In the genomic region with DNA sequence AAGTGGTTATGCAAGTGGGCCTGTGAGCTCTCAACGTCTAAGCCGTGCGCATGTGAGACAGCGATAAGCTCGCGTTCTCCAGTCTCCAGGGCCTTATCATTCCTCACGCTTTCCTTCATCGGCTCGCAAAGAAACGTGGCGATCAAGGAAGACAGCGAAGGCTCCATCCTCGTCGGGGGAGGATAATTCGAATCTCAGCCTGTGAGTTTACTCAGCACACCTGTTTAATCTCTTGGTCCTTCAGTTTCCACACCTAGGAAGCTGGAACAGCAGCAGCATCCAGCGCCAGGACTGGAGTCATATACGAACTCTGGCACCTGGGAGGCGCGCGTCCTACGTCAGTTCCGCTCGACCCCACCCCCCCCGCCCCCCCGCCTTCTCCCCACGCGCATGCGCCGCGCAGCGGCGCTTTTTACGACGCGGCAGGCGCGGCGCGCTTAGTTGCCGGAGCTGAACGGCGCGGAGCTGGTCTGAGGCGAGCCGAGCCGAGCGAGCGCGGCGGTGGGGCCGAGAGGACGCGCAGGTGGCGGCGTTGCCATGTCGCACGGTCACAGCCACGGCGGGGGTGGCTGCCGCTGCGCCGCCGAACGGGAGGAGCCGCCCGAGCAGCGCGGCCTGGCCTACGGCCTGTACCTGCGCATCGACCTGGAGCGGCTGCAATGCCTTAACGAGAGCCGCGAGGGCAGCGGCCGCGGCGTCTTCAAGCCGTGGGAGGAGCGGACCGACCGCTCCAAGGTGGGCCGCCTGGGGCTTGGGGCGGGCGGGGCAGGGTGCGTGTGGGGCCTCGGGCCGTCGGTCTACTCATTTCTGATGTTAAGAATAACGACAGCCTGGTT, we compare ENCODE assay signal across 8 cellular contexts. TPM values are rescaled to one million over a fixed set of nuclear protein-coding genes. Genes with fewer than 3 reads are reported as not detected.
A peak's percentile ranks its signal among the peaks of the same experiment; 100 is the strongest.
DNase-seq lines count a peak whose midpoint lies in the region; TF ChIP-seq lines count a peak whose summit lies in the region.

A gene with protein sequence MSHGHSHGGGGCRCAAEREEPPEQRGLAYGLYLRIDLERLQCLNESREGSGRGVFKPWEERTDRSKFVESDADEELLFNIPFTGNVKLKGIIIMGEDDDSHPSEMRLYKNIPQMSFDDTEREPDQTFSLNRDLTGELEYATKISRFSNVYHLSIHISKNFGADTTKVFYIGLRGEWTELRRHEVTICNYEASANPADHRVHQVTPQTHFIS (plus strand): TSS at position 440 of the 836 bp plus-strand sequence. CDS start 98 bp downstream, at position 538.

- TF ChIP-seq POLR2A in suprapubic skin (IDR thresholded peaks at IDR 0.05): peak in 1 of 2 donors; percentile 74

- H3K9me3 ChIP-seq in SK-N-SH (no peaks in the 10 kb centered on the region), suprapubic skin (no peaks in the 10 kb centered on the region)

- H3K27me3 ChIP-seq in SK-N-SH (ENCODE audit: insufficient read depth): no peaks in the 10 kb centered on the region
- H3K27me3 ChIP-seq in suprapubic skin: no peaks in the 10 kb centered on the region

- no peak for TF ChIP-seq EP300 in SK-N-SH (IDR thresholded peaks at IDR 0.05; ENCODE audit: borderline replicate concordance in 1 of 2, low read depth in 1 of 2, low read length in 1 of 2)
- no peak for TF ChIP-seq EP300 in suprapubic skin (IDR thresholded peaks at IDR 0.05)

- H3K79me2 ChIP-seq in SK-N-SH (ENCODE audit: insufficient read depth): peaks cover 74% of the 10 kb centered on the region

- POLR2A ChIA-PET in HEK293T (lab: Yijun Ruan, JAX): interaction anchor here (0.8 to 3.4 kb wide), 21 partner anchors 8 to 139 kb away, joined by 3 to 42 read pairs (median 4); a partner anchor contains a TSS
- POLR2A ChIA-PET in SK-N-SH (lab: Yijun Ruan, JAX): interaction anchor here (0.6 to 1.6 kb wide), 11 partner anchors 11 to 220 kb away, joined by 3 to 24 read pairs (median 6); a partner anchor contains a TSS

- 0% methylated on average over 14 of the region's 91 CpGs for WGBS in SK-N-SH (ENCODE audit: low lambda C conversion rate)
- 0% methylated on average over 20 of the region's 91 CpGs for WGBS in suprapubic skin

- H3K9me2 ChIP-seq in SK-N-SH: no peaks in the 10 kb centered on the region

- H4K20me1 ChIP-seq in SK-N-SH (ENCODE audit: insufficient read depth): peaks cover 15% of the 10 kb centered on the region

- H3K9me3 Mint-ChIP-seq in activated naive CD4-positive, alpha-beta T cell treated with anti-CD3 and anti-CD28 coated beads, Interleukin-2, amount 10 ng/mL, durations not matched to agents 7 days and 5 days: no peaks in the 10 kb centered on the region

- H3F3A ChIP-seq in SK-N-SH (replicated peaks; ENCODE audit: insufficient read depth): peaks cover 17% of the 10 kb centered on the region

- H2AFZ ChIP-seq in SK-N-SH (ENCODE audit: low read depth): peak within 1 kb of the TSS; percentile 92

- peak within 1 kb of the TSS; percentile 93 for H3K4me2 ChIP-seq in SK-N-SH

- peak; percentile 85 for DNase-seq in ELR (ENCODE audit: low read depth)
- DNase-seq in HEK293T (ENCODE audit: extremely low spot score): peak; percentile 95
- DNase-seq in NCI-H1092 treated with DMSO at 0.1 percent for 48 hours (lab: John Stamatoyannopoulos, UW): peak; percentile 94
- peak; percentile 97 for DNase-seq in SK-N-SH
- DNase-seq in activated naive CD4-positive, alpha-beta T cell treated with anti-CD3 and anti-CD28 coated beads, Interleukin-2, amount 10 ng/mL, durations not matched to agents 7 days and 5 days: peak; percentile 85
- DNase-seq in globus pallidus (ENCODE audit: low spot score): peak; percentile 78
- peak; percentile 85 for DNase-seq in occipital lobe (lab: John Stamatoyannopoulos, UW)
- peak; percentile 83 to 90 for DNase-seq in suprapubic skin (ENCODE audit: low spot score in 2 of 2)

- peaks cover 58% of the 10 kb centered on the region for H3K4me1 Mint-ChIP-seq in activated naive CD4-positive, alpha-beta T cell treated with anti-CD3 and anti-CD28 coated beads, Interleukin-2, amount 10 ng/mL, durations not matched to agents 7 days and 5 days

- TF ChIP-seq CTCF in SK-N-SH (IDR thresholded peaks at IDR 0.05): no peak
- no peak for TF ChIP-seq CTCF in suprapubic skin (IDR thresholded peaks at IDR 0.05)

- peak within 1 kb of the TSS; percentile 72 to 86 for H3K4me3 ChIP-seq in SK-N-SH (ENCODE audit: low read depth in 2 of 2, low read length in 1 of 2)
- H3K4me3 ChIP-seq in suprapubic skin: peak within 1 kb of the TSS; percentile 92

- H3K4me1 ChIP-seq in SK-N-SH (ENCODE audit: control insufficient read depth in 1 of 2, insufficient read depth in 2 of 2, low read depth in 1 of 2, low read length in 1 of 2): peaks cover 12 to 21% of the 10 kb centered on the region in 2 experiments; a peak in 3 of 4 replicates
- peaks cover 35% of the 10 kb centered on the region for H3K4me1 ChIP-seq in suprapubic skin

- peak within 1 kb of the TSS; percentile 73 for H3K9ac ChIP-seq in SK-N-SH

- peak within 1 kb of the TSS; percentile 81 to 90 for H3K27ac ChIP-seq in SK-N-SH (ENCODE audit: low read depth in 2 of 2, low read length in 1 of 2)
- peak within 1 kb of the TSS; percentile 93 for H3K27ac ChIP-seq in suprapubic skin

- no peaks in the 10 kb centered on the region for H3K27me3 Mint-ChIP-seq in activated naive CD4-positive, alpha-beta T cell treated with anti-CD3 and anti-CD28 coated beads, Interleukin-2, amount 10 ng/mL, durations not matched to agents 7 days and 5 days

- peak within 1 kb of the TSS; percentile 81 for H3K4me3 Mint-ChIP-seq in activated naive CD4-positive, alpha-beta T cell treated with anti-CD3 and anti-CD28 coated beads, Interleukin-2, amount 10 ng/mL, durations not matched to agents 7 days and 5 days

- CTCF ChIA-PET in HEK293T (lab: Yijun Ruan, JAX): interaction anchor here (0.5 to 1.4 kb wide), 4 partner anchors 10 to 152 kb away, joined by 3 to 4 read pairs (median 4); no protein-coding TSS in a partner anchor
- CTCF ChIA-PET in SK-N-SH (lab: Yijun Ruan, JAX): interaction anchor here (0.6 to 3.5 kb wide), 7 partner anchors 8 to 138 kb away, joined by 3 to 17 read pairs (median 3); a partner anchor contains a TSS
- CTCF ChIA-PET in activated naive CD4-positive, alpha-beta T cell treated with anti-CD3 and anti-CD28 coated beads, Interleukin-2, amount 10 ng/mL, durations not matched to agents 7 days and 5 days (lab: Charles Lee): interaction anchor here (0.6 to 1.8 kb wide), 3 partner anchors 22 to 138 kb away, joined by 3 to 5 read pairs (median 3); a partner anchor contains a TSS

- H3K27ac Mint-ChIP-seq in activated naive CD4-positive, alpha-beta T cell treated with anti-CD3 and anti-CD28 coated beads, Interleukin-2, amount 10 ng/mL, durations not matched to agents 7 days and 5 days: peak within 1 kb of the TSS; percentile 93

- H3K36me3 ChIP-seq in SK-N-SH (replicated peaks in 1 of 2; ENCODE audit: control insufficient read depth in 1 of 2, insufficient read depth in 2 of 2, low read length in 1 of 2) (peaks cover 9 to 19% of the 10 kb centered on the region in 2 experiments), suprapubic skin (peaks cover 9% of the 10 kb centered on the region)

- peaks cover 20% of the 10 kb centered on the region for H3K36me3 Mint-ChIP-seq in activated naive CD4-positive, alpha-beta T cell treated with anti-CD3 and anti-CD28 coated beads, Interleukin-2, amount 10 ng/mL, durations not matched to agents 7 days and 5 days

- TF ChIP-seq RAD21 in SK-N-SH (IDR thresholded peaks at IDR 0.05; ENCODE audit: low read length): no peak

TF ChIP-seq in HEK293T, 16 proteins besides CTCF, POLR2A, EP300 and RAD21:
- no peak for TF ChIP-seq FOXK2 (IDR thresholded peaks at IDR 0.05)
- TF ChIP-seq L3MBTL2 (conservative IDR thresholded peaks at IDR 0.05): peak; percentile 66

TF ChIP-seq in SK-N-SH, 30 proteins besides CTCF, POLR2A, EP300 and RAD21 (continues in another document):
- TF ChIP-seq FOSL2 (IDR thresholded peaks at IDR 0.05; ENCODE audit: borderline replicate concordance, low read depth) (no peak), GABPA (IDR thresholded peaks at IDR 0.05; ENCODE audit: low read depth) (peak; percentile 67), TAF1 (IDR thresholded peaks at IDR 0.05; ENCODE audit: borderline replicate concordance, low read depth, low read length) (peak; percentile 83), TCF12 (IDR thresholded peaks at IDR 0.05) (no peak), POLR2AphosphoS5 (IDR thresholded peaks at IDR 0.05; ENCODE audit: low read depth, low read length) (peak; percentile 95), MXI1 (IDR thresholded peaks at IDR 0.05; ENCODE audit: low read depth, low read length) (peak; percentile 92), NRF1 (IDR thresholded peaks at IDR 0.05; ENCODE audit: low read depth, low read length) (peak; percentile 77)
- TF ChIP-seq, protein P1, sequence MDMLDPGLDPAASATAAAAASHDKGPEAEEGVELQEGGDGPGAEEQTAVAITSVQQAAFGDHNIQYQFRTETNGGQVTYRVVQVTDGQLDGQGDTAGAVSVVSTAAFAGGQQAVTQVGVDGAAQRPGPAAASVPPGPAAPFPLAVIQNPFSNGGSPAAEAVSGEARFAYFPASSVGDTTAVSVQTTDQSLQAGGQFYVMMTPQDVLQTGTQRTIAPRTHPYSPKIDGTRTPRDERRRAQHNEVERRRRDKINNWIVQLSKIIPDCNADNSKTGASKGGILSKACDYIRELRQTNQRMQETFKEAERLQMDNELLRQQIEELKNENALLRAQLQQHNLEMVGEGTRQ (IDR thresholded peaks at IDR 0.05; ENCODE audit: borderline replicate concordance, low read depth, low read length): no peak
- TF ChIP-seq, protein P2, sequence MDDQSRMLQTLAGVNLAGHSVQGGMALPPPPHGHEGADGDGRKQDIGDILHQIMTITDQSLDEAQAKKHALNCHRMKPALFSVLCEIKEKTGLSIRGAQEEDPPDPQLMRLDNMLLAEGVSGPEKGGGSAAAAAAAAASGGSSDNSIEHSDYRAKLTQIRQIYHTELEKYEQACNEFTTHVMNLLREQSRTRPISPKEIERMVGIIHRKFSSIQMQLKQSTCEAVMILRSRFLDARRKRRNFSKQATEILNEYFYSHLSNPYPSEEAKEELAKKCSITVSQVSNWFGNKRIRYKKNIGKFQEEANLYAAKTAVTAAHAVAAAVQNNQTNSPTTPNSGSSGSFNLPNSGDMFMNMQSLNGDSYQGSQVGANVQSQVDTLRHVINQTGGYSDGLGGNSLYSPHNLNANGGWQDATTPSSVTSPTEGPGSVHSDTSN (IDR thresholded peaks at IDR 0.05): no peak
- TF ChIP-seq, protein P3, sequence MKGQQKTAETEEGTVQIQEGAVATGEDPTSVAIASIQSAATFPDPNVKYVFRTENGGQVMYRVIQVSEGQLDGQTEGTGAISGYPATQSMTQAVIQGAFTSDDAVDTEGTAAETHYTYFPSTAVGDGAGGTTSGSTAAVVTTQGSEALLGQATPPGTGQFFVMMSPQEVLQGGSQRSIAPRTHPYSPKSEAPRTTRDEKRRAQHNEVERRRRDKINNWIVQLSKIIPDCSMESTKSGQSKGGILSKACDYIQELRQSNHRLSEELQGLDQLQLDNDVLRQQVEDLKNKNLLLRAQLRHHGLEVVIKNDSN (IDR thresholded peaks at IDR 0.05; ENCODE audit: borderline replicate concordance, low read depth): no peak

RNA-seq across cellular contexts. Expression of the gene that starts here (rescaled TPM):
- 36.3 and 41.8 TPM in 2 replicates for polyA plus RNA-seq in SK-N-SH (2012; rRNA removed)
- polyA plus RNA-seq in SK-N-SH (2012; cell fraction: cytosol; rRNA removed): 46.8 and 56.6 TPM in 2 replicates
- polyA plus RNA-seq in SK-N-SH (2012; cell fraction: nucleus; rRNA removed): 30.0 and 34.5 TPM in 2 replicates
- total RNA-seq in occipital lobe: 57.9 TPM
- total RNA-seq in suprapubic skin: 10 to 100 TPM; 49.4 to 93.1 (median 74.3) TPM

Comparison
In these comparisons a context has a peak if more than half of its experiments do, and no peak if none do; other contexts are left out.
1. Peak in every context shown above with its lines: DNase-seq, H3K4me3 ChIP-seq and H3K27ac ChIP-seq.